Comparison of ENCODE assay signal across 1 cellular context in genomic region chr4:7398104-7398423, GRCh38.
TF ChIP-seq lines count a peak whose summit lies in the region.

No MANE protein-coding gene starts in this region.

TF ChIP-seq in HEK293, 187 proteins besides CTCF, POLR2A, EP300 and RAD21 (continued from another document):
- TF ChIP-seq HIC1 (tag by site-specific recombination; IDR thresholded peaks at IDR 0.05) (no peak), ZNF660 (tag by site-specific recombination; IDR thresholded peaks at IDR 0.05) (0 out of 2 replicates have a peak, but pooled peaks have one; percentile 31), ZBTB21 (tag by site-specific recombination; IDR thresholded peaks at IDR 0.05) (no peak), ZNF221 (tag by site-specific recombination; IDR thresholded peaks at IDR 0.05; ENCODE audit: borderline replicate concordance) (no peak), PATZ1 (tag by site-specific recombination; IDR thresholded peaks at IDR 0.05) (0 out of 2 replicates have a peak, but pooled peaks have one; percentile 13), ZNF169 (tag by site-specific recombination; IDR thresholded peaks at IDR 0.05) (no peak), ZNF621 (tag by site-specific recombination; IDR thresholded peaks at IDR 0.05) (no peak), WT1 (tag by site-specific recombination; IDR thresholded peaks at IDR 0.05) (no peak), ZNF555 (tag by site-specific recombination; conservative IDR thresholded peaks at IDR 0.05) (no peak), OSR2 (tag by site-specific recombination; IDR thresholded peaks at IDR 0.05) (peak; percentile 57; the same call in 1 of the 2 replicates), ZNF747 (tag by site-specific recombination; IDR thresholded peaks at IDR 0.05) (no peak), GLIS1 (tag by site-specific recombination; IDR thresholded peaks at IDR 0.05) (peak; percentile 26; the same call in 1 of the 2 replicates), KLF1 (tag by site-specific recombination; IDR thresholded peaks at IDR 0.05) (0 out of 2 replicates have a peak, but pooled peaks have one; percentile 11), ZIC2 (tag by site-specific recombination; IDR thresholded peaks at IDR 0.05) (peak; percentile 29), SALL2 (tag by site-specific recombination; IDR thresholded peaks at IDR 0.05; ENCODE audit: borderline replicate concordance) (no peak), ZBTB6 (tag by site-specific recombination; IDR thresholded peaks at IDR 0.05) (no peak), ZNF623 (tag by site-specific recombination; IDR thresholded peaks at IDR 0.05) (no peak), ZNF529 (tag by site-specific recombination; IDR thresholded peaks at IDR 0.05; ENCODE audit: insufficient replicate concordance) (no peak), ZFP3 (tag by site-specific recombination; IDR thresholded peaks at IDR 0.05; ENCODE audit: low read depth) (no peak), YY2 (tag by site-specific recombination; IDR thresholded peaks at IDR 0.05) (no peak), ZFHX2 (tag by site-specific recombination; conservative IDR thresholded peaks at IDR 0.05) (peak; percentile 77), GLIS2 (tag by site-specific recombination; IDR thresholded peaks at IDR 0.05) (0 out of 2 replicates have a peak, but pooled peaks have one; percentile 30)
